ENCODE assay signal across 24 cellular contexts in the genomic region with DNA sequence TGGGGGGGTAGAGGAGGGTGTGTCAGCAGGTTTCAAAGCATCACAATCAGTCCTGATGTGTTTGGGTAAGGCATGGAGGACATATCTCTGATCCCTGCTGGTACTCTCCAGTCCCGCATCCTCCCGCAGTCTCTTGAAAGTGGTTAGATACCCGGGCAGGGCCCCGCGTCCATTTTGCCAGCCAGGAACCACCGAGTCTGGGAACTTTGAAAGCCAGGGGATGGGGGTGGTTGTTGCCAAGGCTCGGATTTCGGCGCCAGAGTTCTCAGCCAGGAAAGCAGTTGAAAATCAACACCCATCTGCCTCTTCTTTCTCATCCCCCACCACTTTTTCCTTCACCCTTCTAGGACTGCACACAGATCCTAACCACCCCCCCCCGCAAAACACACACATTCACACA. TPM values are rescaled to one million over a fixed set of nuclear protein-coding genes. Genes with fewer than 3 reads are reported as not detected.
DNase-seq lines count a peak whose midpoint lies in the region; ATAC-seq and TF ChIP-seq lines count a peak whose summit lies in the region.
"Had no signal": no experiment of that assay in that cellular context is flagged by ENCODE, and none has a peak within 500 bp of the region (broad histone marks: within the 10 kb centered on the region; RNA-seq: fewer than 3 reads in every experiment).

No MANE protein-coding gene starts in this region.

- H3K4me1 ChIP-seq in HUES6 (ENCODE audit: control insufficient read depth, insufficient read depth, low read length) (peaks cover 6% of the 10 kb centered on the region; the same call in 1 of the 2 replicates), right cardiac atrium (ENCODE audit: control insufficient read depth, insufficient read depth, low read length) (no peaks in the 10 kb centered on the region)
- H3K4me1 ChIP-seq: breast epithelium had no signal

- H3K9me3 ChIP-seq in HUES6 (ENCODE audit: control insufficient read depth, insufficient read depth, low read depth, low read length) (no peaks in the 10 kb centered on the region), right cardiac atrium (ENCODE audit: control insufficient read depth, low read length) (no peaks in the 10 kb centered on the region)
- H3K9me3 ChIP-seq: breast epithelium had no signal

- peaks cover 31% of the 10 kb centered on the region for H3K4me1 Mint-ChIP-seq in nephron
- H3K4me1 Mint-ChIP-seq in activated CD4-positive, alpha-beta T cell treated with anti-CD3 and anti-CD28 coated beads, Interleukin-2, amount 10 ng/mL, durations not matched to agents 24 days and 14 days = no peaks in the 10 kb centered on the region

- H3K4me3 ChIP-seq in HUES6 (ENCODE audit: low read depth, low read length) = peak overlapping the region; percentile 71; the same call in 1 of the 2 replicates
- peak overlapping the region in 51 of 59 donors; percentile 2 to 68 (median 53) for H3K4me3 ChIP-seq in dorsolateral prefrontal cortex
- no peak overlapping the region for H3K4me3 ChIP-seq in right cardiac atrium (ENCODE audit: low read length)
- H3K4me3 ChIP-seq: GM12878, heart right ventricle, right atrium auricular region had no signal

- no peaks in the 10 kb centered on the region for H3K36me3 ChIP-seq in HUES6 (ENCODE audit: control insufficient read depth, insufficient read depth, low read length)
- H3K36me3 ChIP-seq: breast epithelium, heart right ventricle, right atrium auricular region had no signal

- H3K9me3 Mint-ChIP-seq in nephron = peaks cover 7% of the 10 kb centered on the region
- peaks cover 7% of the 10 kb centered on the region for H3K9me3 Mint-ChIP-seq in activated CD4-positive, alpha-beta T cell treated with anti-CD3 and anti-CD28 coated beads, Interleukin-2, amount 10 ng/mL, durations not matched to agents 24 days and 14 days

- TF ChIP-seq CTCF in dorsolateral prefrontal cortex (IDR thresholded peaks at IDR 0.05 in 54 of 56, conservative IDR thresholded peaks at IDR 0.05 in 2 of 56; ENCODE audit: low read depth in 1 of 56, partially characterized antibody in 56 of 56) (no peak), nephron (IDR thresholded peaks at IDR 0.05; ENCODE audit: unreplicated experiment in 3 of 3) (no peak)

- peaks cover 5% of the 10 kb centered on the region for H3K36me3 Mint-ChIP-seq in nephron (ENCODE audit: low read depth)
- no peaks in the 10 kb centered on the region for H3K36me3 Mint-ChIP-seq in activated CD4-positive, alpha-beta T cell treated with anti-CD3 and anti-CD28 coated beads, Interleukin-2, amount 10 ng/mL, durations not matched to agents 24 days and 14 days (ENCODE audit: low read depth)

- intact Hi-C loops in dorsolateral prefrontal cortex (cut with DNase I) (no loop called here), right cardiac atrium (cut with DNase I) (no loop called here)
- intact Hi-C loops in activated CD4-positive, alpha-beta T cell treated with anti-CD3 and anti-CD28 coated beads, Interleukin-2, amount 10 ng/mL, durations not matched to agents 24 days and 14 days (cut with micrococcal nuclease) = no loop called here

- H3K27me3 ChIP-seq in HUES6 (ENCODE audit: control insufficient read depth, insufficient read depth, low read length) = peaks cover 85% of the 10 kb centered on the region
- peaks cover 0 to 70% (median 42%) of the 10 kb centered on the region in 45 donors for H3K27me3 ChIP-seq in dorsolateral prefrontal cortex
- H3K27me3 ChIP-seq in right cardiac atrium (ENCODE audit: control insufficient read depth, insufficient read depth) = no peaks in the 10 kb centered on the region

- peak; percentile 38 for DNase-seq in DMS 273 treated with DMSO at 0.1 percent for 48 hours (lab: John Stamatoyannopoulos, UW)
- DNase-seq in dorsolateral prefrontal cortex = peak in 6 of 10 donors; percentile 3 to 66 (median 32)
- DNase-seq in stimulated activated CD4-positive, alpha-beta T cell treated with anti-CD3 and anti-CD28 coated beads, Interleukin-2, amount 100 ng/mL, for 48 hours = no peak
- DNase-seq in activated CD4-positive, alpha-beta T cell treated with anti-CD3 and anti-CD28 coated beads, Interleukin-2, amount 10 ng/mL, durations not matched to agents 24 days and 14 days = no peak
- DNase-seq in right cardiac atrium = no peak
- DNase-seq: activated effector memory CD4-positive, alpha-beta T cell treated with anti-CD3 and anti-CD28 coated beads, Interleukin-2, amount 50 U/mL, for 16 hours; cortex of kidney; DMS153; GF-D8; heart right ventricle; Karpas-422; OCI-M1 had no signal

- ATAC-seq in right cardiac atrium = no peak
- no peak for ATAC-seq in GM18868 (IDR thresholded peaks at IDR 0.05; ENCODE audit: unreplicated experiment)
- ATAC-seq: activated CD4-positive, alpha-beta T cell treated with anti-CD3 and anti-CD28 coated beads for 36 hours; GM12878; heart right ventricle; Right ventricle myocardium inferior had no signal

- H3K27ac ChIP-seq in HUES6 (ENCODE audit: low read depth, low read length) (no peak overlapping the region), dorsolateral prefrontal cortex (peak overlapping the region in 5 of 59 donors; percentile 11 to 84 (median 61)), right cardiac atrium (ENCODE audit: low read length) (no peak overlapping the region)
- H3K27ac ChIP-seq: breast epithelium, C4-2B, heart right ventricle, right atrium auricular region had no signal

- H3K9ac ChIP-seq in HUES6 (ENCODE audit: low read length) = no peak overlapping the region

- H3K27me3 Mint-ChIP-seq in nephron (ENCODE audit: low read depth) = peaks cover 80% of the 10 kb centered on the region
- H3K27me3 Mint-ChIP-seq in activated CD4-positive, alpha-beta T cell treated with anti-CD3 and anti-CD28 coated beads, Interleukin-2, amount 10 ng/mL, durations not matched to agents 24 days and 14 days = peaks cover 50% of the 10 kb centered on the region

- H3K4me3 Mint-ChIP-seq in nephron = peak overlapping the region; percentile 86 to 93 (median 88)
- H3K4me3 Mint-ChIP-seq in activated CD4-positive, alpha-beta T cell treated with anti-CD3 and anti-CD28 coated beads, Interleukin-2, amount 10 ng/mL, durations not matched to agents 24 days and 14 days = no peak overlapping the region
- H3K4me3 Mint-ChIP-seq: activated CD4-positive, alpha-beta T cell treated with anti-CD3 and anti-CD28 coated beads for 36 hours had no signal

- 6% methylated on average over 10 of the region's 10 CpGs for WGBS in right cardiac atrium

- peak overlapping the region in 2 of 3 experiments; percentile 77 to 83 for H3K27ac Mint-ChIP-seq in nephron
- H3K27ac Mint-ChIP-seq in activated CD4-positive, alpha-beta T cell treated with anti-CD3 and anti-CD28 coated beads, Interleukin-2, amount 10 ng/mL, durations not matched to agents 24 days and 14 days = no peak overlapping the region
- H3K27ac Mint-ChIP-seq: activated CD4-positive, alpha-beta T cell treated with anti-CD3 and anti-CD28 coated beads for 36 hours had no signal

RNA-seq across cellular contexts. Expression of a gene that starts 1.4 kb away (rescaled TPM):
- total RNA-seq in dorsolateral prefrontal cortex (10 to 100 TPM; 14.9 to 95.7 (median 46.8) TPM), right cardiac atrium (not detected)
- not detected in 2 replicates for total RNA-seq in activated CD4-positive, alpha-beta T cell treated with anti-CD3 and anti-CD28 coated beads, Interleukin-2, amount 10 ng/mL, durations not matched to agents 24 days and 14 days
- 0.05 TPM for polyA plus RNA-seq in right cardiac atrium
- total RNA-seq: activated CD4-positive, alpha-beta T cell treated with anti-CD3 and anti-CD28 coated beads for 36 hours; breast epithelium; GM12878; H4; heart right ventricle; lung microvascular endothelial cell; omental fat pad; right atrium auricular region; Right ventricle myocardium inferior had no signal
- polyA plus RNA-seq: GM12878, heart right ventricle had no signal

Comparison
In these comparisons a context has a peak if more than half of its experiments do, and no peak if none do; other contexts are left out.
1. DNase-seq: peak in DMS 273 treated with DMSO at 0.1 percent for 48 hours (single experiment) and dorsolateral prefrontal cortex (6 of 10); none in stimulated activated CD4-positive, alpha-beta T cell treated with anti-CD3 and anti-CD28 coated beads, Interleukin-2, amount 100 ng/mL, for 48 hours (0 of 2), activated CD4-positive, alpha-beta T cell treated with anti-CD3 and anti-CD28 coated beads, Interleukin-2, amount 10 ng/mL, durations not matched to agents 24 days and 14 days (single experiment) and right cardiac atrium (0 of 3).
2. RNA of a gene that starts 1.4 kb away (total RNA-seq): 14.9 to 95.7 TPM in dorsolateral prefrontal cortex; not detected in activated CD4-positive, alpha-beta T cell treated with anti-CD3 and anti-CD28 coated beads, Interleukin-2, amount 10 ng/mL, durations not matched to agents 24 days and 14 days and not detected in right cardiac atrium; every median in the first group is over 10 times any median in the second.